8 cellular contexts compared by ENCODE assay signal in genomic region chr1:200473698-200474371, GRCh38.
A peak's percentile ranks its signal among the peaks of the same experiment; 100 is the strongest.
DNase-seq lines count a peak whose midpoint lies in the region; ATAC-seq and TF ChIP-seq lines count a peak whose summit lies in the region.

No MANE protein-coding gene starts in this region.

- no peaks in the 10 kb centered on the region for H3K36me3 ChIP-seq in mesenchymal stem cell (ENCODE audit: control insufficient read depth in 1 of 2, insufficient read depth in 2 of 2, low read depth in 1 of 2, low read length in 2 of 2)

- H2BK120ac ChIP-seq in mesenchymal stem cell (ENCODE audit: low read depth, low read length) = no peak overlapping the region

- H4K8ac ChIP-seq in mesenchymal stem cell (ENCODE audit: low read length) = peak overlapping the region; percentile 64

- H3K4me1 ChIP-seq in mesenchymal stem cell (ENCODE audit: control insufficient read depth, insufficient read depth, low read depth, low read length) = peaks cover 6% of the 10 kb centered on the region

- POLR2A ChIA-PET in RWPE1 (lab: Yijun Ruan, JAX; ENCODE audit: low non-redundant PET) = no interaction called here

- H3K18ac ChIP-seq in mesenchymal stem cell (ENCODE audit: low read depth in 1 of 2, low read length in 2 of 2) = no peak overlapping the region

- no peaks in the 10 kb centered on the region for H3K79me1 ChIP-seq in mesenchymal stem cell (replicated peaks; ENCODE audit: low read length, poor library complexity, severe bottlenecking)

- no peak overlapping the region for H3K4ac ChIP-seq in mesenchymal stem cell (ENCODE audit: low read depth in 1 of 2, low read length in 2 of 2)

- no peaks in the 10 kb centered on the region for H3K9me3 ChIP-seq in mesenchymal stem cell (ENCODE audit: control insufficient read depth, low read length)

- H2AK5ac ChIP-seq in mesenchymal stem cell (ENCODE audit: low read length, severe bottlenecking) = no peak overlapping the region

- H3K27ac ChIP-seq in mesenchymal stem cell (ENCODE audit: low read length, poor library complexity, severe bottlenecking) (no peak overlapping the region), RWPE1 (no peak overlapping the region)

- no peak overlapping the region for H2AFZ ChIP-seq in mesenchymal stem cell (ENCODE audit: low read depth, low read length)

- ATAC-seq in GM21786 (IDR thresholded peaks at IDR 0.05; ENCODE audit: unreplicated experiment) = peak; percentile 84

- peak; percentile 27 for DNase-seq in DMS53 (lab: John Stamatoyannopoulos, UW)
- DNase-seq in DMS53 treated with DMSO at 0.1 percent for 48 hours (lab: John Stamatoyannopoulos, UW; ENCODE audit: unreplicated experiment) = no peak
- DNase-seq in NCI-H2227 (lab: John Stamatoyannopoulos, UW; ENCODE audit: unreplicated experiment) = peak; percentile 68
- DNase-seq in mesenchymal stem cell = no peak
- no peak for DNase-seq in epidermal melanocyte (ENCODE audit: insufficient read length, low spot score)
- DNase-seq in SKM-1 treated with dmso at 0.1 percent for 144 hours (lab: John Stamatoyannopoulos, UW; ENCODE audit: unreplicated experiment) = no peak
- DNase-seq in RWPE1 (ENCODE audit: low spot score) = no peak

- H3K4me2 ChIP-seq in mesenchymal stem cell (ENCODE audit: low read length, poor library complexity, severe bottlenecking) = no peak overlapping the region

- 76% methylated on average over 11 of the region's 12 CpGs for WGBS in mesenchymal stem cell

- peak overlapping the region; percentile 67 for H3K9ac ChIP-seq in mesenchymal stem cell (ENCODE audit: low read length)

- no peak overlapping the region for H2BK5ac ChIP-seq in mesenchymal stem cell (ENCODE audit: low read depth, low read length, poor library complexity, severe bottlenecking)

- no peak overlapping the region for H2BK15ac ChIP-seq in mesenchymal stem cell (ENCODE audit: low read depth, poor library complexity, severe bottlenecking)

- no peak overlapping the region for H2BK12ac ChIP-seq in mesenchymal stem cell (ENCODE audit: low read length in 2 of 2)

- no peak overlapping the region for H4K91ac ChIP-seq in mesenchymal stem cell (ENCODE audit: low read length)

- CTCF ChIA-PET in RWPE1 (lab: Yijun Ruan, JAX) = interaction anchor here (2.1 kb wide), 1 partner anchor 15 kb away, joined by 6 read pairs; no protein-coding TSS in a partner anchor

- H3K27me3 ChIP-seq in mesenchymal stem cell (ENCODE audit: control insufficient read depth in 1 of 2, insufficient read depth in 1 of 2, low read length in 2 of 2) = no peaks in the 10 kb centered on the region

- peak overlapping the region in 1 of 2 experiments; percentile 71 for H3K4me3 ChIP-seq in mesenchymal stem cell (ENCODE audit: insufficient read depth in 1 of 2, low read depth in 1 of 2, low read length in 2 of 2)

- H3K23ac ChIP-seq in mesenchymal stem cell (ENCODE audit: low read length in 2 of 2) = no peak overlapping the region

- no peak overlapping the region for H3K14ac ChIP-seq in mesenchymal stem cell (ENCODE audit: low read length in 2 of 2)

- TF ChIP-seq CTCF in RWPE1 (conservative IDR thresholded peaks at IDR 0.05; ENCODE audit: low read depth) = no peak

Comparison
In these comparisons a context has a peak if more than half of its experiments do, and no peak if none do; other contexts are left out.
1. DNase-seq: peak in DMS53 (single experiment) and NCI-H2227 (single experiment); none in DMS53 treated with DMSO at 0.1 percent for 48 hours (single experiment), mesenchymal stem cell (single experiment), epidermal melanocyte (single experiment), SKM-1 treated with dmso at 0.1 percent for 144 hours (single experiment) and RWPE1 (single experiment).